9 cellular contexts compared by ENCODE assay signal in the genomic region with DNA sequence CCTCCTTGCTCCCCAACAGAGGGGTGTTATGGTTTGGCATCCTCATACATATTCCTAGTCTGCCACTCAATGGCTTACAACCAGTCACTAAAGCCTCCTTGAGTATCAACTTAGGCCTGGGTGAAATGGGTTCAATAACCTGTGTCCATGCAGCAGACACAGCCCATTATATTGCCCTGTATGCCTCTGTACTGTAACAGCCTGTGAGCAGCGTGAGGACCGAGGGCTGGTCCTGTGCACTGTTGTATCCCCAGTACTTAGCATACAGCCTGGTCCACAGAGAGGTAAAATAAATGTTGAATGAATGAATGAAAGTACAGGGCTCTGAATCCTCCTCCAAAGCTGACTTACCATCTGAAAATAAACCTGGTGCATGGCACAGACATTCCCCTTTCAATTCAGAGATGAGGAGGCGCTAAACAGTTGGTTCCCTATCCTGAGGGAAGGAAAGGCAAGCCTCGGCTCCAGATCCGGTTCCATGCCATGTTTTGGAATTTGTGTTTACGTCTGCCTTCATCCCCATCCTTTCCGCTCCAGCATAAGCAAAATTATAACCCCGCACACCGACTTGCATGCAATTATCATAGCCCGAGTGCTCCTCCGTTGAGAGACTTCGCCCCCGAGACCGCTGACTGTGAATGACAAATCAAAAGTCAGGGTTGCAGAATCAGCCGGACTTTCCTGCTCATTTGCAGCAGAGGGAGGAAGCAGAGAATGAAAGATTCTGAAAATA. TPM values are rescaled to one million over a fixed set of nuclear protein-coding genes. Genes with fewer than 3 reads are reported as not detected.
DNase-seq lines count a peak whose midpoint lies in the region; ATAC-seq, FAIRE-seq and TF ChIP-seq lines count a peak whose summit lies in the region.
"Had no signal": no experiment of that assay in that cellular context is flagged by ENCODE, and none has a peak within 500 bp of the region (broad histone marks: within the 10 kb centered on the region; RNA-seq: fewer than 3 reads in every experiment).

No MANE protein-coding gene starts in this region.

- no peak for FAIRE-seq in D721Med (lab: Jason Lieb, UNC)

- ATAC-seq in WTC11 (peak; percentile 62), gastroesophageal sphincter (no peak)
- ATAC-seq in activated naive CD4-positive, alpha-beta T cell treated with anti-CD3 and anti-CD28 coated beads, Interleukin-2, amount 50 U/mL, for 72 hours = no peak

- H3K9me3 ChIP-seq in ovary (no peaks in the 10 kb centered on the region), gastroesophageal sphincter (no peaks in the 10 kb centered on the region)

- H3K4me3 Mint-ChIP-seq in WTC11 = peak overlapping the region; percentile 93
- peak overlapping the region; percentile 81 for H3K4me3 Mint-ChIP-seq in glutamatergic neuron (ENCODE audit: unreplicated experiment)

- peaks cover 3% of the 10 kb centered on the region for H3K4me1 ChIP-seq in ovary (ENCODE audit: insufficient read depth)
- H3K4me1 ChIP-seq in gastroesophageal sphincter = peaks cover 0 to 25% (median 0%) of the 10 kb centered on the region in 3 donors

- H3K36me3 ChIP-seq in ovary (no peaks in the 10 kb centered on the region), gastroesophageal sphincter (no peaks in the 10 kb centered on the region)

- H3K27me3 ChIP-seq in ovary (no peaks in the 10 kb centered on the region), gastroesophageal sphincter (peaks cover 13% of the 10 kb centered on the region)

- H3K36me3 Mint-ChIP-seq in WTC11 = no peaks in the 10 kb centered on the region
- H3K36me3 Mint-ChIP-seq in glutamatergic neuron (ENCODE audit: unreplicated experiment) = no peaks in the 10 kb centered on the region
- no peaks in the 10 kb centered on the region for H3K36me3 Mint-ChIP-seq in activated naive CD4-positive, alpha-beta T cell treated with anti-CD3 and anti-CD28 coated beads, Interleukin-2, amount 50 U/mL, for 72 hours

- H3K9me3 Mint-ChIP-seq in WTC11 = no peaks in the 10 kb centered on the region
- H3K9me3 Mint-ChIP-seq in glutamatergic neuron (ENCODE audit: unreplicated experiment) = peaks cover 2% of the 10 kb centered on the region
- no peaks in the 10 kb centered on the region for H3K9me3 Mint-ChIP-seq in activated naive CD4-positive, alpha-beta T cell treated with anti-CD3 and anti-CD28 coated beads, Interleukin-2, amount 50 U/mL, for 72 hours

- CTCF ChIA-PET in WTC11 (lab: Charles Lee) = interaction anchor here (1.5 kb wide), 1 partner anchor 28 kb away, joined by 3 read pairs; no protein-coding TSS in a partner anchor

- TF ChIP-seq POLR2A in ovary (IDR thresholded peaks at IDR 0.05) (no peak), gastroesophageal sphincter (IDR thresholded peaks at IDR 0.05) (no peak)

- DNase-seq in AG09319 (ENCODE audit: extremely low read depth, low read depth) = peak; percentile 40
- peak; percentile 58 for DNase-seq in HFF-Myc (ENCODE audit: extremely low read depth, low read depth)
- DNase-seq in WTC11 (ENCODE audit: low spot score) = peak; percentile 66
- peak; percentile 76 for DNase-seq in glutamatergic neuron
- DNase-seq in ovary = peak in 2 of 5 donors; percentile 18 to 22
- DNase-seq in D721Med (ENCODE audit: insufficient read length, low spot score) = no peak
- no peak for DNase-seq in activated naive CD4-positive, alpha-beta T cell treated with anti-CD3 and anti-CD28 coated beads, Interleukin-2, amount 50 U/mL, for 72 hours (ENCODE audit: low spot score in 2 of 2)

- no peak for TF ChIP-seq EP300 in ovary (IDR thresholded peaks at IDR 0.05)
- no peak for TF ChIP-seq EP300 in gastroesophageal sphincter (IDR thresholded peaks at IDR 0.05)

- H3K27ac Mint-ChIP-seq in WTC11 (no peak overlapping the region), glutamatergic neuron (ENCODE audit: unreplicated experiment) (peak overlapping the region; percentile 1)
- no peak overlapping the region for H3K27ac Mint-ChIP-seq in activated naive CD4-positive, alpha-beta T cell treated with anti-CD3 and anti-CD28 coated beads, Interleukin-2, amount 50 U/mL, for 72 hours

- H3K4me3 ChIP-seq in HFF-Myc (replicated peaks; ENCODE audit: low read depth, low read length) = peak overlapping the region; percentile 49
- peak overlapping the region; percentile 15 for H3K4me3 ChIP-seq in ovary
- H3K4me3 ChIP-seq in gastroesophageal sphincter = peak overlapping the region in 1 of 2 donors; percentile 62

- WGBS in ovary, 3 donors = 8 to 14% (median 10%) methylated on average over 15 of the region's 15 CpGs
- 4 to 23% methylated on average over 7 to 11 of the region's 15 CpGs for WGBS in gastroesophageal sphincter (ENCODE audit: low coverage in 1 of 2), 2 donors

- no peak for TF ChIP-seq CTCF in AG09319 (IDR thresholded peaks at IDR 0.05; ENCODE audit: low read depth, low read length)
- no peak for TF ChIP-seq CTCF in HFF-Myc (IDR thresholded peaks at IDR 0.05; ENCODE audit: low read depth, low read length, missing control alignments)
- no peak for TF ChIP-seq CTCF in WTC11 (IDR thresholded peaks at IDR 0.05)
- TF ChIP-seq CTCF in glutamatergic neuron (IDR thresholded peaks at IDR 0.05; ENCODE audit: partially characterized antibody, unreplicated experiment) = no peak
- TF ChIP-seq CTCF in ovary (IDR thresholded peaks at IDR 0.05) = no peak
- no peak for TF ChIP-seq CTCF in D721Med (IDR thresholded peaks at IDR 0.05; ENCODE audit: insufficient read depth, missing control alignments)
- no peak for TF ChIP-seq CTCF in gastroesophageal sphincter (IDR thresholded peaks at IDR 0.05)

- intact Hi-C loops in ovary (cut with DNase I) = no loop called here

- POLR2A ChIA-PET in WTC11 (lab: Charles Lee) = interaction anchor here (0.7 to 1.3 kb wide), 2 partner anchors 9 to 10 kb away, joined by 3 to 4 read pairs; no protein-coding TSS in a partner anchor

- no peak overlapping the region for H3K27ac ChIP-seq in ovary
- H3K27ac ChIP-seq in gastroesophageal sphincter = peak overlapping the region in 1 of 4 donors; percentile 15
- H3K27ac ChIP-seq: epithelial cell of prostate had no signal

- H3K4me1 Mint-ChIP-seq in WTC11 = peaks cover 39% of the 10 kb centered on the region
- H3K4me1 Mint-ChIP-seq in glutamatergic neuron (ENCODE audit: low read depth, unreplicated experiment) = peaks cover 9% of the 10 kb centered on the region

- H3K27me3 Mint-ChIP-seq in WTC11 (ENCODE audit: low read depth) (peaks cover 12% of the 10 kb centered on the region), glutamatergic neuron (ENCODE audit: unreplicated experiment) (peaks cover 2% of the 10 kb centered on the region)

TF ChIP-seq in WTC11, 78 proteins besides CTCF, POLR2A, EP300 and RAD21 (continues in another document):
- TF ChIP-seq, protein P1, sequence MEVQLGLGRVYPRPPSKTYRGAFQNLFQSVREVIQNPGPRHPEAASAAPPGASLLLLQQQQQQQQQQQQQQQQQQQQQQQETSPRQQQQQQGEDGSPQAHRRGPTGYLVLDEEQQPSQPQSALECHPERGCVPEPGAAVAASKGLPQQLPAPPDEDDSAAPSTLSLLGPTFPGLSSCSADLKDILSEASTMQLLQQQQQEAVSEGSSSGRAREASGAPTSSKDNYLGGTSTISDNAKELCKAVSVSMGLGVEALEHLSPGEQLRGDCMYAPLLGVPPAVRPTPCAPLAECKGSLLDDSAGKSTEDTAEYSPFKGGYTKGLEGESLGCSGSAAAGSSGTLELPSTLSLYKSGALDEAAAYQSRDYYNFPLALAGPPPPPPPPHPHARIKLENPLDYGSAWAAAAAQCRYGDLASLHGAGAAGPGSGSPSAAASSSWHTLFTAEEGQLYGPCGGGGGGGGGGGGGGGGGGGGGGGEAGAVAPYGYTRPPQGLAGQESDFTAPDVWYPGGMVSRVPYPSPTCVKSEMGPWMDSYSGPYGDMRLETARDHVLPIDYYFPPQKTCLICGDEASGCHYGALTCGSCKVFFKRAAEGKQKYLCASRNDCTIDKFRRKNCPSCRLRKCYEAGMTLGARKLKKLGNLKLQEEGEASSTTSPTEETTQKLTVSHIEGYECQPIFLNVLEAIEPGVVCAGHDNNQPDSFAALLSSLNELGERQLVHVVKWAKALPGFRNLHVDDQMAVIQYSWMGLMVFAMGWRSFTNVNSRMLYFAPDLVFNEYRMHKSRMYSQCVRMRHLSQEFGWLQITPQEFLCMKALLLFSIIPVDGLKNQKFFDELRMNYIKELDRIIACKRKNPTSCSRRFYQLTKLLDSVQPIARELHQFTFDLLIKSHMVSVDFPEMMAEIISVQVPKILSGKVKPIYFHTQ (CRISPR knock-in tag; IDR thresholded peaks at IDR 0.05) = no peak
- TF ChIP-seq CREB1 (CRISPR knock-in tag; IDR thresholded peaks at IDR 0.05) = no peak
- TF ChIP-seq ZNF416 (CRISPR knock-in tag; IDR thresholded peaks at IDR 0.05) = no peak
- no peak for TF ChIP-seq ETV6 (CRISPR knock-in tag; IDR thresholded peaks at IDR 0.05)
- TF ChIP-seq FOXK1 (CRISPR knock-in tag; IDR thresholded peaks at IDR 0.05) = peak; percentile 90
- TF ChIP-seq ZNF263 (CRISPR knock-in tag; IDR thresholded peaks at IDR 0.05; ENCODE audit: low read depth) = no peak
- TF ChIP-seq ZNF423 (CRISPR knock-in tag; IDR thresholded peaks at IDR 0.05) = no peak
- no peak for TF ChIP-seq SMAD3 (CRISPR knock-in tag; IDR thresholded peaks at IDR 0.05; ENCODE audit: borderline replicate concordance)

RNA-seq across cellular contexts. Expression of gene DNAJC6, which starts 45.0 kb away (rescaled TPM):
- total RNA-seq in WTC11 (2021) (6.0 to 9.1 TPM (median 7.6 TPM) in 3 replicates), glutamatergic neuron (ENCODE audit: unreplicated experiment) (54.6 TPM), ovary (1 to 10 TPM in 6 of 7 donors, under 1 TPM in 1; 0.83 to 2.4 (median 1.5) TPM), gastroesophageal sphincter (1 to 10 TPM; 2.0 to 5.3 (median 3.2) TPM)
- 1 to 10 TPM in 1 of 2 donors, under 1 TPM in 1; 0.48 to 2.7 TPM for polyA plus RNA-seq in ovary
- 1 to 10 TPM in 1 of 2 donors, under 1 TPM in 1; 0.91 to 3.1 TPM for total RNA-seq in activated naive CD4-positive, alpha-beta T cell treated with anti-CD3 and anti-CD28 coated beads, Interleukin-2, amount 50 U/mL, for 72 hours

Comparison
In these comparisons a context has a peak if more than half of its experiments do, and no peak if none do; other contexts are left out.
1. DNase-seq: peak in AG09319 (single experiment), HFF-Myc (single experiment), WTC11 (single experiment) and glutamatergic neuron (single experiment); none in D721Med (single experiment) and activated naive CD4-positive, alpha-beta T cell treated with anti-CD3 and anti-CD28 coated beads, Interleukin-2, amount 50 U/mL, for 72 hours (0 of 2).